Comparison of ENCODE assay signal across 1 cellular context in genomic region chr16:2267913-2268666, GRCh38.
TF ChIP-seq lines count a peak whose summit lies in the region.

TSS of gene RNPS1 (minus strand) at chr16:2268126. CDS start at chr16:2264643, 3,483 bp downstream.

TF ChIP-seq in HepG2, 621 proteins besides CTCF, POLR2A, EP300 and RAD21 (continued from another document and continues in another):
- TF ChIP-seq ZBTB21 (CRISPR knock-in tag; IDR thresholded peaks at IDR 0.05) = peak; percentile 89
- TF ChIP-seq ZNF503 (CRISPR knock-in tag; IDR thresholded peaks at IDR 0.05) = peak; percentile 61
- peak; percentile 79 for TF ChIP-seq SKI (IDR thresholded peaks at IDR 0.05; ENCODE audit: partially characterized antibody)
- 0 out of 2 replicates have a peak, but pooled peaks have one; percentile 2 for TF ChIP-seq ONECUT2 (CRISPR knock-in tag; IDR thresholded peaks at IDR 0.05)
- TF ChIP-seq NBN (conservative IDR thresholded peaks at IDR 0.05) = no peak
- TF ChIP-seq TCF7L2 (IDR thresholded peaks at IDR 0.05; ENCODE audit: low read depth, low read length) = no peak
- no peak; the same call in 1 of the 2 replicates for TF ChIP-seq ETV5 (CRISPR knock-in tag; IDR thresholded peaks at IDR 0.05; ENCODE audit: borderline replicate concordance)
- TF ChIP-seq ZNF562 (CRISPR knock-in tag; IDR thresholded peaks at IDR 0.05; ENCODE audit: borderline replicate concordance) = no peak
- peak; percentile 38; the same call in 1 of the 2 replicates for TF ChIP-seq GABPA (IDR thresholded peaks at IDR 0.05; ENCODE audit: low read depth, low read length)
- TF ChIP-seq GABPA (CRISPR knock-in tag; IDR thresholded peaks at IDR 0.05; ENCODE audit: low read depth) = peak; percentile 86
- peak; percentile 47; the same call in 1 of the 2 replicates for TF ChIP-seq ZNF800 (CRISPR knock-in tag; IDR thresholded peaks at IDR 0.05)
- peak; percentile 95 for TF ChIP-seq MTERF4 (CRISPR knock-in tag; IDR thresholded peaks at IDR 0.05)
- TF ChIP-seq ZMYM4 (CRISPR knock-in tag; IDR thresholded peaks at IDR 0.05) = peak; percentile 96
- no peak for TF ChIP-seq ADNP (CRISPR knock-in tag; IDR thresholded peaks at IDR 0.05)
- TF ChIP-seq ZNF317 (CRISPR knock-in tag; IDR thresholded peaks at IDR 0.05) = peak; percentile 68
- peak; percentile 64; the same call in 1 of the 2 replicates for TF ChIP-seq ZNF713 (CRISPR knock-in tag; IDR thresholded peaks at IDR 0.05)
- TF ChIP-seq DPF2 (CRISPR knock-in tag; IDR thresholded peaks at IDR 0.05; ENCODE audit: borderline replicate concordance, low read depth) = no peak
- no peak for TF ChIP-seq ATF6 (CRISPR knock-in tag; conservative IDR thresholded peaks at IDR 0.05)
- peak; percentile 37; the same call in 1 of the 2 replicates for TF ChIP-seq SALL2 (CRISPR knock-in tag; IDR thresholded peaks at IDR 0.05)
- TF ChIP-seq PRDM10 (CRISPR knock-in tag; IDR thresholded peaks at IDR 0.05; ENCODE audit: low read depth) = peak; percentile 73
- TF ChIP-seq HNF1B (CRISPR knock-in tag; IDR thresholded peaks at IDR 0.05) = peak; percentile 88
- TF ChIP-seq KLF15 (CRISPR knock-in tag; IDR thresholded peaks at IDR 0.05; ENCODE audit: borderline replicate concordance) = 0 out of 2 replicates have a peak, but pooled peaks have one; percentile 56
- TF ChIP-seq ZNF460 (CRISPR knock-in tag; IDR thresholded peaks at IDR 0.05; ENCODE audit: borderline replicate concordance) = peak; percentile 48; the same call in 1 of the 2 replicates
- peak; percentile 100 for TF ChIP-seq ZFP91 (CRISPR knock-in tag; IDR thresholded peaks at IDR 0.05; ENCODE audit: borderline replicate concordance)
- TF ChIP-seq ZNF839 (CRISPR knock-in tag; IDR thresholded peaks at IDR 0.05; ENCODE audit: borderline replicate concordance) = peak; percentile 82; the same call in 1 of the 2 replicates
- TF ChIP-seq SMAD3 (CRISPR knock-in tag; IDR thresholded peaks at IDR 0.05) = no peak; the same call in 1 of the 2 replicates
- peak; percentile 30; the same call in 1 of the 2 replicates for TF ChIP-seq FOXA3 (CRISPR knock-in tag; IDR thresholded peaks at IDR 0.05)
- TF ChIP-seq ERF (CRISPR knock-in tag; IDR thresholded peaks at IDR 0.05) = peak; percentile 74; the same call in 1 of the 2 replicates
- TF ChIP-seq ZBTB25 (CRISPR knock-in tag; IDR thresholded peaks at IDR 0.05) = peak; percentile 92
- TF ChIP-seq REST (IDR thresholded peaks at IDR 0.05; ENCODE audit: borderline replicate concordance in 1 of 2, low read depth in 1 of 2, low read length in 2 of 2) = no peak
- TF ChIP-seq HMG20B (CRISPR knock-in tag; conservative IDR thresholded peaks at IDR 0.05) = no peak
- TF ChIP-seq SMAD1 (CRISPR knock-in tag; IDR thresholded peaks at IDR 0.05; ENCODE audit: borderline replicate concordance, low read depth) = no peak; the same call in 1 of the 2 replicates
- TF ChIP-seq ZNF18 (CRISPR knock-in tag; IDR thresholded peaks at IDR 0.05; ENCODE audit: insufficient replicate concordance) = peak; percentile 89
